20 cellular contexts compared by ENCODE assay signal in the genomic region with DNA sequence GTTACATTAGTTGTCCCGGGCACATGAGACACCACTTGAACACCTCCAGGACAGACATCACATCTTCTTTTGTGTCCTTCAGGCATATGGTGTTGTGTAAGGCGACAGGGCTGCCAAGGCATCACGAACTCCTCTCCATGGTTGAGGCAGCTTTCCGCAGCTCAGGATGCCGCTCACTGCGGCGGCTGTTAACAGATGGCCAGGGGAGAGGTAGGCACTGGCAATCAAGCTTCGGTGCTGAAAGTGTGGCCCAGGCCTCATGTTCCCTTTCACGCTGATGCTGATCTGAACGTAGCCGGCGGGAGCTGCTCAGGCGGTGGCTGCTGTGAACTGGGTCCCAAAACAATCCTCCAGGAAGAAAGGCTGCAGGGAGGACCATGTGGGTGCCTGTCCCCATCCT.
A peak's percentile ranks its signal among the peaks of the same experiment; 100 is the strongest.
DNase-seq lines count a peak whose midpoint lies in the region; ATAC-seq, FAIRE-seq and TF ChIP-seq lines count a peak whose summit lies in the region.
"Had no signal": no experiment of that assay in that cellular context is flagged by ENCODE, and none has a peak within 500 bp of the region (broad histone marks: within the 10 kb centered on the region; RNA-seq: fewer than 3 reads in every experiment).

No MANE protein-coding gene starts in this region.

- H3K4me1 ChIP-seq in H1 (replicated peaks in 1 of 4; ENCODE audit: control insufficient read depth in 3 of 4, insufficient read depth in 4 of 4, low read length in 3 of 4) = no peaks in the 10 kb centered on the region; a peak in 1 of 7 replicates
- H3K4me1 ChIP-seq: A549, BLaER1 had no signal

- H3K9me3 Mint-ChIP-seq in chondrocyte (ENCODE audit: low read depth) = peaks cover 18% of the 10 kb centered on the region
- peaks cover 0 to 3% of the 10 kb centered on the region in 2 donors for H3K9me3 Mint-ChIP-seq in stimulated activated naive B cell treated with anti-CD40 and anti-IgM and Interleukin-4, amounts not matched to agents 10 μg/mL and 1 μg/mL and 100 μg/mL, for 72 hours

- TF ChIP-seq CTCF in H1 (IDR thresholded peaks at IDR 0.05; ENCODE audit: control extremely low read depth in 1 of 3, insufficient read depth in 1 of 3, low read depth in 1 of 3, low read length in 3 of 3) = no peak
- TF ChIP-seq CTCF in chondrocyte (IDR thresholded peaks at IDR 0.05) = no peak

- H4K20me1 ChIP-seq in H1 (replicated peaks in 1 of 2; ENCODE audit: control insufficient read depth in 1 of 2, insufficient read depth in 2 of 2, low read length in 2 of 2) = peaks cover 0 to 3% of the 10 kb centered on the region in 2 experiments
- H4K20me1 ChIP-seq: BLaER1 had no signal

- peak overlapping the region; percentile 83 for H4K8ac ChIP-seq in H1 (ENCODE audit: extremely low read depth, insufficient read depth, low read length)

- H3K23ac ChIP-seq in H1 (ENCODE audit: insufficient read length) = no peak overlapping the region

- no peak overlapping the region for H2AFZ ChIP-seq in H1 (ENCODE audit: low read length)

- no peak overlapping the region for H3K56ac ChIP-seq in H1 (replicated peaks; ENCODE audit: insufficient read length, low read depth, low read length)

- no peak overlapping the region for H3K14ac ChIP-seq in H1 (ENCODE audit: insufficient read length)

- H2BK5ac ChIP-seq in H1 (ENCODE audit: low read depth, low read length) = no peak overlapping the region

- no peaks in the 10 kb centered on the region for H3K27me3 ChIP-seq in H1 (replicated peaks in 1 of 4; ENCODE audit: control insufficient read depth in 3 of 4, extremely low read depth in 1 of 4, insufficient read depth in 3 of 4, low read length in 3 of 4)
- H3K27me3 ChIP-seq: BLaER1 had no signal

- no peak overlapping the region for H3K18ac ChIP-seq in H1 (ENCODE audit: extremely low read depth, low read length)

- H3K36me3 Mint-ChIP-seq in chondrocyte (ENCODE audit: low read depth) = no peaks in the 10 kb centered on the region
- no peaks in the 10 kb centered on the region for H3K36me3 Mint-ChIP-seq in stimulated activated naive B cell treated with anti-CD40 and anti-IgM and Interleukin-4, amounts not matched to agents 10 μg/mL and 1 μg/mL and 100 μg/mL, for 72 hours
- H3K36me3 Mint-ChIP-seq: CD14-positive monocyte; CD4-positive, alpha-beta memory T cell had no signal

- no peak for ATAC-seq in stimulated activated naive B cell treated with anti-CD40 and anti-IgM and Interleukin-4, amounts not matched to agents 10 μg/mL and 1 μg/mL and 100 μg/mL, for 72 hours (replicated peaks)
- ATAC-seq: A549, GM12878 had no signal

- TF ChIP-seq POLR2A in H1 (IDR thresholded peaks at IDR 0.05; ENCODE audit: control extremely low read depth in 1 of 2, low read depth in 2 of 2, low read length in 2 of 2) = no peak

- FAIRE-seq in H1 (lab: Jason Lieb, UNC) = no peak
- FAIRE-seq: A549, GM12878 had no signal

- no peak overlapping the region for H3K9ac ChIP-seq in H1 (replicated peaks in 1 of 4; ENCODE audit: extremely low read depth in 1 of 4, low read depth in 3 of 4, low read length in 3 of 4)
- H3K9ac ChIP-seq: BLaER1 had no signal

- H3K4ac ChIP-seq in H1 (replicated peaks; ENCODE audit: insufficient read length, low read depth, low read length) = no peak overlapping the region

- CTCF ChIA-PET in H1 (lab: Charles Lee; ENCODE audit: partially characterized antibody) = no interaction called here

- 90% methylated on average over 13 of the region's 13 CpGs; no CpG with 5 or more reads in 1 of the 2 experiments for WGBS in H1 (ENCODE audit: extremely low coverage in 1 of 2, insufficient coverage in 1 of 2, insufficient read length in 1 of 2, insufficient replicate concordance in 2 of 2, low coverage in 1 of 2, low lambda C conversion rate in 2 of 2, missing lambda C conversion rate in 1 of 2), 2 experiments

- POLR2A ChIA-PET in H1 (lab: Charles Lee; ENCODE audit: partially characterized antibody) = no interaction called here

- H2BK12ac ChIP-seq in H1 (ENCODE audit: low read depth, low read length) = no peak overlapping the region

- H3K4me2 ChIP-seq in H1 (ENCODE audit: insufficient read depth in 1 of 2, low read depth in 2 of 2, low read length in 2 of 2) = no peak overlapping the region
- H3K4me2 ChIP-seq: A549, BLaER1 had no signal

- no peak overlapping the region for H3K27ac Mint-ChIP-seq in chondrocyte (ENCODE audit: unreplicated experiment)
- H3K27ac Mint-ChIP-seq in stimulated activated naive B cell treated with anti-CD40 and anti-IgM and Interleukin-4, amounts not matched to agents 10 μg/mL and 1 μg/mL and 100 μg/mL, for 72 hours = no peak overlapping the region
- H3K27ac Mint-ChIP-seq: CD14-positive monocyte; CD4-positive, alpha-beta memory T cell; H9 had no signal

- no peaks in the 10 kb centered on the region for H3K79me1 ChIP-seq in H1 (ENCODE audit: low read depth, low read length)

- 0 out of 2 replicates have a peak overlapping the region, but pooled peaks have one; percentile 39 for H2AK5ac ChIP-seq in H1 (ENCODE audit: low read depth, low read length)

- H3K23me2 ChIP-seq in H1 (ENCODE audit: low read depth, low read length) = peaks cover 10% of the 10 kb centered on the region; the same call in 1 of the 2 replicates

- H3K79me2 ChIP-seq in H1 (ENCODE audit: control insufficient read depth in 1 of 2, insufficient read depth in 2 of 2, low read length in 2 of 2) = no peaks in the 10 kb centered on the region

- TF ChIP-seq RAD21 in H1 (IDR thresholded peaks at IDR 0.05 in 1 of 2, conservative IDR thresholded peaks at IDR 0.05 in 1 of 2; ENCODE audit: low read depth in 2 of 2, low read length in 2 of 2) = no peak

- no peaks in the 10 kb centered on the region for H3K27me3 Mint-ChIP-seq in chondrocyte (ENCODE audit: low read depth)
- no peaks in the 10 kb centered on the region for H3K27me3 Mint-ChIP-seq in stimulated activated naive B cell treated with anti-CD40 and anti-IgM and Interleukin-4, amounts not matched to agents 10 μg/mL and 1 μg/mL and 100 μg/mL, for 72 hours

- H2BK20ac ChIP-seq in H1 (ENCODE audit: low read length) = no peak overlapping the region

- TF ChIP-seq EP300 in H1 (IDR thresholded peaks at IDR 0.05; ENCODE audit: borderline replicate concordance in 1 of 2, low read depth in 2 of 2, low read length in 2 of 2) = no peak

- H3K36me3 ChIP-seq in H1 (ENCODE audit: control insufficient read depth in 2 of 4, insufficient read depth in 4 of 4, low read length in 3 of 4) = no peaks in the 10 kb centered on the region
- H3K36me3 ChIP-seq: BLaER1 had no signal

- peak overlapping the region; percentile 5 for H4K91ac ChIP-seq in H1 (replicated peaks; ENCODE audit: insufficient read length, low read length)

- peaks cover 30 to 64% of the 10 kb centered on the region in 2 experiments for H3K9me3 ChIP-seq in H1 (ENCODE audit: insufficient read depth in 2 of 2, low read depth in 1 of 2, low read length in 1 of 2)
- H3K9me3 ChIP-seq: A549 had no signal

- H4K5ac ChIP-seq in H1 (ENCODE audit: insufficient read length, low read depth, low read length) = no peak overlapping the region

- no peaks in the 10 kb centered on the region for H3K4me1 Mint-ChIP-seq in chondrocyte (ENCODE audit: low read depth)
- no peaks in the 10 kb centered on the region for H3K4me1 Mint-ChIP-seq in stimulated activated naive B cell treated with anti-CD40 and anti-IgM and Interleukin-4, amounts not matched to agents 10 μg/mL and 1 μg/mL and 100 μg/mL, for 72 hours
- H3K4me1 Mint-ChIP-seq: CD14-positive monocyte; CD4-positive, alpha-beta memory T cell; H9 had no signal

- no peak overlapping the region for H3K27ac ChIP-seq in H1 (ENCODE audit: low read depth, low read length)
- H3K27ac ChIP-seq: 22Rv1, A549, BLaER1 had no signal

- no peak overlapping the region for H3K4me3 ChIP-seq in H1 (ENCODE audit: extremely low read depth in 1 of 4, insufficient read depth in 2 of 4, low read depth in 3 of 4, low read length in 4 of 4)
- H3K4me3 ChIP-seq: A549, BLaER1, GM12878 had no signal

- no peak overlapping the region for H3K4me3 Mint-ChIP-seq in chondrocyte (ENCODE audit: unreplicated experiment)
- H3K4me3 Mint-ChIP-seq in stimulated activated naive B cell treated with anti-CD40 and anti-IgM and Interleukin-4, amounts not matched to agents 10 μg/mL and 1 μg/mL and 100 μg/mL, for 72 hours = no peak overlapping the region
- H3K4me3 Mint-ChIP-seq: CD14-positive monocyte; CD4-positive, alpha-beta memory T cell; H9 had no signal

- DNase-seq in DMS 273 (lab: John Stamatoyannopoulos, UW; ENCODE audit: unreplicated experiment) (peak; percentile 38), DMS 273 treated with DMSO at 0.1 percent for 48 hours (lab: John Stamatoyannopoulos, UW) (no peak), NCI-H1694 treated with DMSO at 0.1 percent for 48 hours (lab: John Stamatoyannopoulos, UW) (peak; percentile 76), H1 (ENCODE audit: low read depth in 1 of 2, low spot score in 2 of 2) (no peak), pons (ENCODE audit: low spot score) (peak; percentile 5), chondrocyte (ENCODE audit: low spot score) (no peak)
- no peak for DNase-seq in stimulated activated naive B cell treated with anti-CD40 and anti-IgM and Interleukin-4, amounts not matched to agents 10 μg/mL and 1 μg/mL and 100 μg/mL, for 72 hours
- DNase-seq in stimulated activated CD4-positive, alpha-beta T cell treated with anti-CD3 and anti-CD28 coated beads, Interleukin-4, amount 100 ng/mL, for 4 hours = no peak
- DNase-seq: AML-193; CD4-positive, alpha-beta memory T cell; DMS53; DND-41; EL; GOT3; H9 had no signal

- H2BK120ac ChIP-seq in H1 (replicated peaks; ENCODE audit: low read depth, low read length) = no peak overlapping the region

- H2BK15ac ChIP-seq in H1 (ENCODE audit: low read length) = no peak overlapping the region

TF ChIP-seq in H1, 55 proteins besides CTCF, POLR2A, EP300 and RAD21:
- TF ChIP-seq CHD2 (IDR thresholded peaks at IDR 0.05; ENCODE audit: low read length) = no peak

Comparison
In these comparisons a context has a peak if more than half of its experiments do, and no peak if none do; other contexts are left out.
1. DNase-seq: peak in DMS 273 (single experiment), NCI-H1694 treated with DMSO at 0.1 percent for 48 hours (single experiment) and pons (single experiment); none in DMS 273 treated with DMSO at 0.1 percent for 48 hours (single experiment), H1 (0 of 2), chondrocyte (single experiment), stimulated activated naive B cell treated with anti-CD40 and anti-IgM and Interleukin-4, amounts not matched to agents 10 μg/mL and 1 μg/mL and 100 μg/mL, for 72 hours (single experiment) and stimulated activated CD4-positive, alpha-beta T cell treated with anti-CD3 and anti-CD28 coated beads, Interleukin-4, amount 100 ng/mL, for 4 hours (0 of 2).